ENCODE assay signal across 17 cellular contexts in the genomic region with DNA sequence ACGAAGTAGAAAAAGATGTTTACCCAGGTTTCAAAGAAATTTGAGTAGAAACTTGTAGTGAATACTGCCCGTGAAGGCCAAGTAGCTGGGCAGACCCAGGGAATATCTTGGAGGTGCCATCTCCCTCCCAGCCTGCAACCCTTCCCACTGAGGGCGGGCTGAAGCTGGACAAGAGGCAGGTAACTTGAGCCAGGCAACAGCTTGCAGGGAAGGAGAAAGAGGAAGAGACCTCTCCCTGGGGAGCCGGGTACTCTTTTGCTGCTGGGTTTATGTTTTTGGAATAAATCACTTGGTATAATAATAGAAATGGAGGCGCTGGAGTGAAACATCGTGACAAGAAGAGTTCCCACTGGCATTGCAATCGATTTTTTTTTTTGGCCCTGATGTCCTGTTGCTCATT.
"Had no signal": no experiment of that assay in that cellular context is flagged by ENCODE, and none has a peak within 500 bp of the region (broad histone marks: within the 10 kb centered on the region; RNA-seq: fewer than 3 reads in every experiment).

No MANE protein-coding gene starts in this region.

- H3K9me3 ChIP-seq: colonic mucosa, heart right ventricle, prostate gland, right lobe of liver, upper lobe of right lung had no signal

- H3K27ac Mint-ChIP-seq: activated CD8-positive, alpha-beta T cell treated with anti-CD3 and anti-CD28 coated beads, Interleukin-2, amount 10 ng/mL, durations not matched to agents 7 days and 5 days; activated naive CD8-positive, alpha-beta T cell treated with anti-CD3 and anti-CD28 coated beads, Interleukin-2, amount 50 U/mL, for 24 hours; activated T-helper 1 cell treated with anti-CD3 and anti-CD28 coated beads, Interleukin-12 subunit alpha, Interleukin-12 subunit beta, Interleukin-2, Interleukin-4 antibody, amounts not matched to agents 30 ng/mL and 10 ng/mL and 1 ng/mL, durations not matched to agents 14 hours and 24 hours and 36 hours; stimulated activated naive B cell treated with anti-CD40 and anti-IgM and Interleukin-4, amounts not matched to agents 10 μg/mL and 1 μg/mL and 100 μg/mL, for 72 hours had no signal

- H3K27me3 ChIP-seq: colonic mucosa, right lobe of liver had no signal

- H3K36me3 ChIP-seq: colonic mucosa, heart right ventricle, prostate gland, right lobe of liver, upper lobe of right lung had no signal

- H3K4me1 ChIP-seq: colonic mucosa, prostate gland, right lobe of liver, upper lobe of right lung had no signal

- H3K4me3 ChIP-seq: colonic mucosa, heart right ventricle, prostate gland, right lobe of liver, upper lobe of right lung had no signal

- H3K9me3 Mint-ChIP-seq: activated naive CD8-positive, alpha-beta T cell treated with anti-CD3 and anti-CD28 coated beads, Interleukin-2, amount 50 U/mL, for 24 hours; activated T-helper 1 cell treated with anti-CD3 and anti-CD28 coated beads, Interleukin-12 subunit alpha, Interleukin-12 subunit beta, Interleukin-2, Interleukin-4 antibody, amounts not matched to agents 30 ng/mL and 10 ng/mL and 1 ng/mL, durations not matched to agents 14 hours and 24 hours and 36 hours; nephron; stimulated activated naive B cell treated with anti-CD40 and anti-IgM and Interleukin-4, amounts not matched to agents 10 μg/mL and 1 μg/mL and 100 μg/mL, for 72 hours had no signal

- DNase-seq: activated CD4-positive, alpha-beta T cell treated with anti-CD3 and anti-CD28 coated beads for 48 hours; activated CD8-positive, alpha-beta T cell treated with anti-CD3 and anti-CD28 coated beads, Interleukin-2, amount 10 ng/mL, durations not matched to agents 7 days and 5 days; activated naive CD4-positive, alpha-beta T cell; activated naive CD8-positive, alpha-beta T cell treated with anti-CD3 and anti-CD28 coated beads, Interleukin-2, amount 50 U/mL, for 24 hours; colonic mucosa; foreskin keratinocyte; heart right ventricle; islet precursor cell; stimulated activated CD4-positive, alpha-beta T cell treated with anti-CD3 and anti-CD28 coated beads, Interleukin-1b, Interleukin-23, amount 100 ng/mL, for 48 hours; stimulated activated naive B cell treated with anti-CD40 and anti-IgM and Interleukin-4, amounts not matched to agents 10 μg/mL and 1 μg/mL and 100 μg/mL, for 72 hours; substantia nigra; upper lobe of right lung had no signal

- H3K27ac ChIP-seq: colonic mucosa, foreskin keratinocyte, heart right ventricle, prostate gland, right lobe of liver, upper lobe of right lung had no signal

- H3K36me3 Mint-ChIP-seq: stimulated activated naive B cell treated with anti-CD40 and anti-IgM and Interleukin-4, amounts not matched to agents 10 μg/mL and 1 μg/mL and 100 μg/mL, for 72 hours had no signal

- H3K4me1 Mint-ChIP-seq: nephron had no signal

- ATAC-seq: activated CD8-positive, alpha-beta T cell treated with anti-CD3 and anti-CD28 coated beads, Interleukin-2, amount 10 ng/mL, durations not matched to agents 7 days and 5 days; activated naive CD8-positive, alpha-beta T cell treated with anti-CD3 and anti-CD28 coated beads, Interleukin-2, amount 50 U/mL, for 24 hours; foreskin keratinocyte; heart right ventricle; left lobe of liver; right lobe of liver; stimulated activated naive B cell treated with anti-CD40 and anti-IgM and Interleukin-4, amounts not matched to agents 10 μg/mL and 1 μg/mL and 100 μg/mL, for 72 hours; upper lobe of right lung had no signal

- H3K4me3 Mint-ChIP-seq: activated CD8-positive, alpha-beta T cell treated with anti-CD3 and anti-CD28 coated beads, Interleukin-2, amount 10 ng/mL, durations not matched to agents 7 days and 5 days; activated naive CD8-positive, alpha-beta T cell treated with anti-CD3 and anti-CD28 coated beads, Interleukin-2, amount 50 U/mL, for 24 hours; activated T-helper 1 cell treated with anti-CD3 and anti-CD28 coated beads, Interleukin-12 subunit alpha, Interleukin-12 subunit beta, Interleukin-2, Interleukin-4 antibody, amounts not matched to agents 30 ng/mL and 10 ng/mL and 1 ng/mL, durations not matched to agents 14 hours and 24 hours and 36 hours; stimulated activated naive B cell treated with anti-CD40 and anti-IgM and Interleukin-4, amounts not matched to agents 10 μg/mL and 1 μg/mL and 100 μg/mL, for 72 hours had no signal
